27 cellular contexts compared by ENCODE assay signal in the genomic region with DNA sequence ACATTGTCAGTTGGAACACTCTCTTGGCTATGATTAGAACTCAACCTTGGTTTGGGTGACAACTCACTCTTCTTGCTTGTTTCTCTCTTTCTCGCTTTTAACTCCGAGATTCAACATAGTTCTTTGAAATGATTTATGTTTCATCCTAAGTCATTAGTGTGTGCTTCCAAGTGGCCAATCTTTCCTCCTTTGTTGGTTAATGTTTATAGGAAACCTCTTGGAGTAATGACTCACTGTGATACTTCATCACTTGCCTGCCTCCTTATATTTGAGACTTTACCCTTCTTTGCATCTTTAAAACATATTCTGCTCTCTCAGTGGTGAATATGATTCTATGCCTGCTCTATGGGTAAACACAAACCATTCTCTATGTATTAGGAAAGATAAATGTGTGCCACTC.
A peak's percentile ranks its signal among the peaks of the same experiment; 100 is the strongest.
DNase-seq lines count a peak whose midpoint lies in the region; ATAC-seq and TF ChIP-seq lines count a peak whose summit lies in the region.
"Had no signal": no experiment of that assay in that cellular context is flagged by ENCODE, and none has a peak within 500 bp of the region (broad histone marks: within the 10 kb centered on the region; RNA-seq: fewer than 3 reads in every experiment).

No MANE protein-coding gene starts in this region.

- no peaks in the 10 kb centered on the region for H3F3A ChIP-seq in PC-3 (ENCODE audit: low read length, unreplicated experiment)

- TF ChIP-seq CTCF in PC-3 (conservative IDR thresholded peaks at IDR 0.05; ENCODE audit: low read depth, low read length) (no peak), foreskin keratinocyte (conservative IDR thresholded peaks at IDR 0.05) (no peak), mucosa of descending colon (IDR thresholded peaks at IDR 0.05) (no peak), A673 (conservative IDR thresholded peaks at IDR 0.05; ENCODE audit: low read depth, low read length) (no peak)

- no peak overlapping the region for H3K27ac Mint-ChIP-seq in CD8-positive, alpha-beta memory T cell
- H3K27ac Mint-ChIP-seq: activated CD4-positive, alpha-beta T cell treated with anti-CD3 and anti-CD28 coated beads for 36 hours; activated naive CD8-positive, alpha-beta T cell; naive B cell had no signal

- intact Hi-C loops in PC-3 (cut with micrococcal nuclease) = no loop called here
- intact Hi-C loops in mucosa of descending colon (cut with DNase I, micrococcal nuclease) = no loop called here
- intact Hi-C loops in A673 (cut with micrococcal nuclease; ENCODE audit: unreplicated experiment) = no loop called here

- H3K4me2 ChIP-seq in PC-3 (ENCODE audit: low read length) = no peak overlapping the region

- H3K36me3 ChIP-seq in PC-3 (ENCODE audit: low read depth, low read length) (no peaks in the 10 kb centered on the region), mucosa of descending colon (ENCODE audit: low read depth) (no peaks in the 10 kb centered on the region), A673 (ENCODE audit: insufficient read depth, low read length, poor library complexity, severe bottlenecking) (no peaks in the 10 kb centered on the region)
- H3K36me3 ChIP-seq in CD8-positive, alpha-beta memory T cell (ENCODE audit: insufficient read depth, low read length) = no peaks in the 10 kb centered on the region
- H3K36me3 ChIP-seq: ascending aorta, BE2C, uterus had no signal

- H3K36me3 Mint-ChIP-seq in CD8-positive, alpha-beta memory T cell = no peaks in the 10 kb centered on the region
- H3K36me3 Mint-ChIP-seq: activated naive CD8-positive, alpha-beta T cell; naive B cell had no signal

- no TSS peak for BruUV-seq in PC-3 (replicated peaks; lab: Mats Ljungman, UMichigan)
- BruUV-seq in A673 (replicated peaks; lab: Mats Ljungman, UMichigan) = no TSS peak

- H3K27me3 ChIP-seq in PC-3 (ENCODE audit: low read length) = no peaks in the 10 kb centered on the region
- no peaks in the 10 kb centered on the region for H3K27me3 ChIP-seq in foreskin keratinocyte
- no peaks in the 10 kb centered on the region for H3K27me3 ChIP-seq in A673 (replicated peaks; ENCODE audit: insufficient read depth, low read depth, low read length, poor library complexity)
- H3K27me3 ChIP-seq in CD8-positive, alpha-beta memory T cell (ENCODE audit: insufficient read depth, low read length, poor library complexity, severe bottlenecking) = no peaks in the 10 kb centered on the region
- H3K27me3 ChIP-seq: ascending aorta, BE2C, uterus had no signal

- H3K27ac ChIP-seq in PC-3 (ENCODE audit: low read length) (peak overlapping the region; percentile 3), foreskin keratinocyte (peak overlapping the region; percentile 12), A673 (ENCODE audit: low read depth, low read length, poor library complexity, severe bottlenecking) (no peak overlapping the region)
- no peak overlapping the region for H3K27ac ChIP-seq in CD8-positive, alpha-beta memory T cell (ENCODE audit: low read depth, low read length)
- H3K27ac ChIP-seq: ascending aorta, uterus had no signal

- no peak overlapping the region for H3K4me3 Mint-ChIP-seq in CD8-positive, alpha-beta memory T cell
- H3K4me3 Mint-ChIP-seq: activated CD4-positive, alpha-beta T cell treated with anti-CD3 and anti-CD28 coated beads for 36 hours; activated naive CD8-positive, alpha-beta T cell; central memory CD8-positive, alpha-beta T cell; naive B cell had no signal

- no peaks in the 10 kb centered on the region for H4K20me1 ChIP-seq in PC-3 (ENCODE audit: low read length)

- H3K4me1 Mint-ChIP-seq in CD8-positive, alpha-beta memory T cell = no peaks in the 10 kb centered on the region
- H3K4me1 Mint-ChIP-seq: activated CD4-positive, alpha-beta T cell treated with anti-CD3 and anti-CD28 coated beads for 36 hours; central memory CD8-positive, alpha-beta T cell; naive B cell had no signal

- ATAC-seq in PC-3 (peak; percentile 40; the same call in 1 of the 2 replicates), foreskin keratinocyte (peak; percentile 45), mucosa of descending colon (peak; percentile 85)
- ATAC-seq: activated CD4-positive, alpha-beta T cell treated with anti-CD3 and anti-CD28 coated beads for 36 hours; HCT116; HepG2; left lobe of liver had no signal

- peaks cover 16% of the 10 kb centered on the region for H3K4me1 ChIP-seq in PC-3 (ENCODE audit: insufficient read depth, low read length)
- no peaks in the 10 kb centered on the region for H3K4me1 ChIP-seq in foreskin keratinocyte
- H3K4me1 ChIP-seq in mucosa of descending colon (ENCODE audit: low read depth) = no peaks in the 10 kb centered on the region
- H3K4me1 ChIP-seq in A673 (ENCODE audit: insufficient read depth, low read length, poor library complexity, severe bottlenecking) = no peaks in the 10 kb centered on the region
- H3K4me1 ChIP-seq in CD8-positive, alpha-beta memory T cell (ENCODE audit: insufficient read depth, low read length) = no peaks in the 10 kb centered on the region
- H3K4me1 ChIP-seq: ascending aorta, uterus had no signal

- CTCF ChIA-PET in PC-3 (lab: Charles Lee) (no interaction called here), A673 (lab: Charles Lee) (no interaction called here)
- CTCF ChIA-PET in CD8-positive, alpha-beta memory T cell (lab: Charles Lee) = no interaction called here

- no peak overlapping the region for H2AFZ ChIP-seq in PC-3 (ENCODE audit: low read length)

- in situ Hi-C loops in ACHN (cut with HindIII; ENCODE audit: low pct_ligation_motif_present, low pct_unique_long_range_greater_than_20kb, low sequenced_read_pairs) = no loop called here

- H3K4me3 ChIP-seq in PC-3 (ENCODE audit: low read length) (no peak overlapping the region), mucosa of descending colon (no peak overlapping the region), A673 (ENCODE audit: low read depth, low read length, poor library complexity, severe bottlenecking) (no peak overlapping the region)
- no peak overlapping the region for H3K4me3 ChIP-seq in CD8-positive, alpha-beta memory T cell (ENCODE audit: low read length)
- H3K4me3 ChIP-seq: ascending aorta, uterus had no signal

- no peaks in the 10 kb centered on the region for H3K79me2 ChIP-seq in PC-3 (ENCODE audit: low read length)

- H3K9me3 ChIP-seq in PC-3 (ENCODE audit: low read length) = no peaks in the 10 kb centered on the region
- H3K9me3 ChIP-seq in mucosa of descending colon = no peaks in the 10 kb centered on the region
- H3K9me3 ChIP-seq in A673 (ENCODE audit: low read depth, low read length, poor library complexity, severe bottlenecking) = no peaks in the 10 kb centered on the region
- no peaks in the 10 kb centered on the region for H3K9me3 ChIP-seq in CD8-positive, alpha-beta memory T cell (ENCODE audit: low read length)
- H3K9me3 ChIP-seq: ascending aorta, BE2C, uterus had no signal

- POLR2A ChIA-PET in PC-3 (lab: Charles Lee; ENCODE audit: unreplicated experiment) = no interaction called here
- POLR2A ChIA-PET in A673 (lab: Charles Lee; ENCODE audit: low non-redundant PET) = no interaction called here
- POLR2A ChIA-PET in CD8-positive, alpha-beta memory T cell (lab: Charles Lee) = no interaction called here

- no peaks in the 10 kb centered on the region for H3K27me3 Mint-ChIP-seq in CD8-positive, alpha-beta memory T cell
- H3K27me3 Mint-ChIP-seq: activated CD4-positive, alpha-beta T cell treated with anti-CD3 and anti-CD28 coated beads for 36 hours; central memory CD8-positive, alpha-beta T cell; naive B cell had no signal

- DNase-seq in ACHN = peak; percentile 74
- DNase-seq in PC-3 = peak; percentile 52
- DNase-seq in foreskin keratinocyte = peak in 1 of 2 donors; percentile 38
- no peak for DNase-seq in mucosa of descending colon
- no peak for DNase-seq in NCI-H524 treated with DMSO at 0.1 percent for 48 hours (lab: John Stamatoyannopoulos, UW)
- no peak for DNase-seq in NCI-H2196 treated with DMSO at 0.1 percent for 48 hours (lab: John Stamatoyannopoulos, UW; ENCODE audit: unreplicated experiment)
- no peak for DNase-seq in A673 (ENCODE audit: low spot score)
- no peak for DNase-seq in CD8-positive, alpha-beta memory T cell
- DNase-seq: activated CD4-positive, alpha-beta T cell treated with anti-CD3 and anti-CD28 coated beads for 36 hours; activated T-cell treated with anti-CD3 and anti-CD28 coated beads for 4 hours; BE2C; dermis blood vessel endothelial cell; DMS79 treated with DMSO at 0.1 percent for 48 hours; Karpas-422; naive B cell; NCI-H146; NCI-H510A; nucleus accumbens; SHP77; stimulated activated naive CD4-positive, alpha-beta T cell treated with Interleukin-2 at 50 U/mL for 16 hours; uterus had no signal

- H3K9me3 Mint-ChIP-seq in CD8-positive, alpha-beta memory T cell = peaks cover 2 to 19% (median 17%) of the 10 kb centered on the region in 5 donors

- no peak overlapping the region for H3K9ac ChIP-seq in PC-3 (ENCODE audit: low read length)

- no peaks in the 10 kb centered on the region for H3K9me2 ChIP-seq in PC-3 (replicated peaks; ENCODE audit: low read length)

Comparison
In these comparisons a context has a peak if more than half of its experiments do, and no peak if none do; other contexts are left out.
1. DNase-seq: peak in ACHN (single experiment) and PC-3 (single experiment); none in mucosa of descending colon (0 of 3), NCI-H524 treated with DMSO at 0.1 percent for 48 hours (single experiment), NCI-H2196 treated with DMSO at 0.1 percent for 48 hours (single experiment), A673 (single experiment) and CD8-positive, alpha-beta memory T cell (0 of 5).
2. H3K27ac ChIP-seq: peak in PC-3 (single experiment) and foreskin keratinocyte (single experiment); none in A673 (single experiment) and CD8-positive, alpha-beta memory T cell (single experiment).
3. Peak in every context shown above with its lines, with median percentiles within 50 percentile points of each other: ATAC-seq.